ENCODE assay signal across 1 cellular context in genomic region chr7:103657474-103657894, GRCh38.
TF ChIP-seq lines count a peak whose summit lies in the region.

No MANE protein-coding gene starts in this region.

TF ChIP-seq in K562, 482 proteins besides CTCF, POLR2A, EP300 and RAD21 (continued from another document and continues in another):
- TF ChIP-seq ATF3 (IDR thresholded peaks at IDR 0.05) (peak; percentile 65; the same call in 1 of the 2 replicates), ATF3 (CRISPR knock-in tag; conservative IDR thresholded peaks at IDR 0.05) (no peak), HOXB6 (CRISPR knock-in tag; IDR thresholded peaks at IDR 0.05; ENCODE audit: borderline replicate concordance) (no peak), HDAC1 (IDR thresholded peaks at IDR 0.05) (peak in 1 of 2 experiments; percentile 86; a peak in 2 of 4 replicates), JUN (IDR thresholded peaks at IDR 0.05; ENCODE audit: borderline replicate concordance, low read depth, low read length) (peak; percentile 79), JUN (CRISPR knock-in tag; IDR thresholded peaks at IDR 0.05; ENCODE audit: borderline replicate concordance) (no peak), CUX1 (CRISPR knock-in tag; IDR thresholded peaks at IDR 0.05) (peak; percentile 65; the same call in 1 of the 2 replicates), ATF1 (CRISPR knock-in tag; IDR thresholded peaks at IDR 0.05) (no peak), ATF1 (tag; IDR thresholded peaks at IDR 0.05) (peak; percentile 72), ZNF512 (tag; IDR thresholded peaks at IDR 0.05) (no peak), SNRNP70 (optimal IDR thresholded peaks at IDR 0.05; ENCODE audit: low read depth, low read length) (no peak), GTF3C2 (IDR thresholded peaks at IDR 0.05; ENCODE audit: borderline replicate concordance, extremely low read depth, insufficient read length) (no peak), PCBP1 (IDR thresholded peaks at IDR 0.05; ENCODE audit: low read depth, low read length, poor library complexity, severe bottlenecking) (no peak), ZBTB12 (CRISPR knock-in tag; IDR thresholded peaks at IDR 0.05) (0 out of 2 replicates have a peak, but pooled peaks have one; percentile 33), ZNF583 (CRISPR knock-in tag; IDR thresholded peaks at IDR 0.05) (0 out of 2 replicates have a peak, but pooled peaks have one; percentile 19), ZNF584 (CRISPR knock-in tag; IDR thresholded peaks at IDR 0.05; ENCODE audit: low read depth) (peak; percentile 82; the same call in 1 of the 2 replicates), GATAD2B (IDR thresholded peaks at IDR 0.05; ENCODE audit: borderline replicate concordance) (peak; percentile 75; the same call in 1 of the 2 replicates), TSC22D4 (tag; IDR thresholded peaks at IDR 0.05) (no peak), ELF1 (tag; IDR thresholded peaks at IDR 0.05) (peak; percentile 58), RFX5 (IDR thresholded peaks at IDR 0.05; ENCODE audit: low read depth, low read length) (no peak), ETV1 (tag; conservative IDR thresholded peaks at IDR 0.05; ENCODE audit: low read depth) (peak; percentile 72; the same call in 1 of the 2 replicates), PCBP2 (IDR thresholded peaks at IDR 0.05; ENCODE audit: low read depth, low read length, poor library complexity, severe bottlenecking) (no peak), CREM (IDR thresholded peaks at IDR 0.05; ENCODE audit: low read depth) (peak; percentile 88), RBBP5 (IDR thresholded peaks at IDR 0.05; ENCODE audit: borderline replicate concordance, insufficient read depth, low read length, poor library complexity, severe bottlenecking) (no peak), ATF7 (IDR thresholded peaks at IDR 0.05) (peak; percentile 83), MXD1 (CRISPR knock-in tag; IDR thresholded peaks at IDR 0.05; ENCODE audit: borderline replicate concordance, poor library complexity, severe bottlenecking) (no peak), CBFA2T3 (IDR thresholded peaks at IDR 0.05) (peak; percentile 97), YY1 (IDR thresholded peaks at IDR 0.05; ENCODE audit: borderline replicate concordance in 1 of 3, control insufficient read depth in 1 of 3, extremely low read depth in 1 of 3, insufficient read depth in 3 of 3, insufficient read length in 1 of 3, insufficient replicate concordance in 2 of 3, low read depth in 1 of 3, low read length in 2 of 3) (no peak), RAD51 (IDR thresholded peaks at IDR 0.05; ENCODE audit: borderline replicate concordance, low read depth) (peak; percentile 69), NFRKB (IDR thresholded peaks at IDR 0.05; ENCODE audit: low read depth) (no peak), CHD7 (IDR thresholded peaks at IDR 0.05; ENCODE audit: low read depth, low read length) (no peak), ADNP (tag; IDR thresholded peaks at IDR 0.05) (peak; percentile 47; the same call in 1 of the 2 replicates), MAZ (CRISPR knock-in tag; conservative IDR thresholded peaks at IDR 0.05 in 1 of 2, IDR thresholded peaks at IDR 0.05 in 1 of 2) (peak in 1 of 2 experiments; percentile 37; a peak in 1 of 4 replicates), TRIM24 (IDR thresholded peaks at IDR 0.05) (peak; percentile 84 to 91; a peak in 3 of 4 replicates)
